ENCODE assay signal across 13 cellular contexts in the genomic region with DNA sequence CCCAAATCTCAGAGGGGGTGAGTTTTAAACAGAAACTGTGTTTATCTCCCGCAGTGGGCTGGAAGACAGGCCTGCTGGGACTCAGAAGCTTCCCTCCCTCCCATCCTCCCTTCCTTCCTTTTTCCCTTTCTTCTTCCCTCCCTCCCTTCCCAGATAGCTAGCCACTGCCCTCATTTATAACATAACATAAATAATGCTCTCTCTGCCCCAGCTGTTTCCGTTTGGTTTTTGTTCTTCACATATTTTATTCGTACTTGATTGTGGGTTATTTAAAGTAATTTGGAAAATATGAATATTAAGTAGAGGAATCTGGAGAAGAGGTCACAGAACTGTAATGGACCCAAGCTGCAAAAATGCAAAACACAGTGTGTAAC.
A peak's percentile ranks its signal among the peaks of the same experiment; 100 is the strongest.
DNase-seq lines count a peak whose midpoint lies in the region; ATAC-seq, FAIRE-seq and TF ChIP-seq lines count a peak whose summit lies in the region.
"Had no signal": no experiment of that assay in that cellular context is flagged by ENCODE, and none has a peak within 500 bp of the region (broad histone marks: within the 10 kb centered on the region; RNA-seq: fewer than 3 reads in every experiment).

No MANE protein-coding gene starts in this region.

- H2AK5ac ChIP-seq in trophoblast cell (ENCODE audit: low read length): no peak overlapping the region

- H4K91ac ChIP-seq in trophoblast cell (ENCODE audit: low read depth, low read length): no peak overlapping the region

- FAIRE-seq in A549 (lab: Jason Lieb, UNC): no peak
- FAIRE-seq: RCC 7860 had no signal

- no peak overlapping the region for H4K12ac ChIP-seq in trophoblast cell (ENCODE audit: low read depth, low read length)

- H3K36me3 ChIP-seq in Peyer's patch (no peaks in the 10 kb centered on the region), esophagus muscularis mucosa (no peaks in the 10 kb centered on the region), trophoblast cell (ENCODE audit: control insufficient read depth in 1 of 2, insufficient read depth in 2 of 2, low read length in 2 of 2) (peaks cover 5% of the 10 kb centered on the region in 2 experiments), OCI-LY7 (ENCODE audit: insufficient read depth, low read length) (no peaks in the 10 kb centered on the region)

- H3K4me1 ChIP-seq in A549: peaks cover 82% of the 10 kb centered on the region
- H3K4me1 ChIP-seq in Peyer's patch: peaks cover 0 to 26% (median 2%) of the 10 kb centered on the region in 4 donors
- peaks cover 39 to 66% (median 52%) of the 10 kb centered on the region in 4 donors for H3K4me1 ChIP-seq in esophagus muscularis mucosa
- peaks cover 34 to 49% of the 10 kb centered on the region in 2 experiments for H3K4me1 ChIP-seq in trophoblast cell (ENCODE audit: control insufficient read depth in 1 of 2, insufficient read depth in 2 of 2, low read length in 2 of 2)
- peaks cover 33% of the 10 kb centered on the region for H3K4me1 ChIP-seq in OCI-LY7 (ENCODE audit: insufficient read depth, low read length, poor library complexity, severe bottlenecking)

- H3K27me3 ChIP-seq in Peyer's patch: no peaks in the 10 kb centered on the region
- no peaks in the 10 kb centered on the region for H3K27me3 ChIP-seq in esophagus muscularis mucosa
- H3K27me3 ChIP-seq in trophoblast cell (ENCODE audit: insufficient read depth, low read length): no peaks in the 10 kb centered on the region

- H3K4me2 ChIP-seq in A549 (0 out of 3 replicates have a peak overlapping the region, but pooled peaks have one; percentile 5), trophoblast cell (ENCODE audit: low read length) (no peak overlapping the region), OCI-LY7 (ENCODE audit: low read length) (no peak overlapping the region)

- TF ChIP-seq POLR2A in A549 (IDR thresholded peaks at IDR 0.05; ENCODE audit: low read length) (no peak), Peyer's patch (IDR thresholded peaks at IDR 0.05) (no peak), esophagus muscularis mucosa (IDR thresholded peaks at IDR 0.05; ENCODE audit: low read depth) (no peak)

- ATAC-seq in A549: no peak
- ATAC-seq in HG03196 (IDR thresholded peaks at IDR 0.05; ENCODE audit: unreplicated experiment): no peak

- CTCF ChIA-PET in A549 (lab: Yijun Ruan, JAX) (interaction anchor here (0.6 to 2.8 kb wide), 11 partner anchors 12 to 526 kb away, joined by 3 to 13 read pairs (median 4); no protein-coding TSS in a partner anchor), OCI-LY7 (lab: Charles Lee; ENCODE audit: unreplicated experiment) (no interaction called here)

- H3K18ac ChIP-seq in trophoblast cell (ENCODE audit: low read length): no peak overlapping the region

- peaks cover 49% of the 10 kb centered on the region for H3K4me1 Mint-ChIP-seq in activated T-helper 2 cell treated with anti-CD3 and anti-CD28 coated beads, Interferon-gamma antibody, Interleukin-2, Interleukin-4, amounts not matched to agents 10 μg/mL and 5 μg/mL and 100 μg/mL, durations not matched to agents 14 hours and 24 hours and 36 hours (ENCODE audit: low read depth)
- H3K4me1 Mint-ChIP-seq: B cell, IgD-negative memory B cell had no signal

- H3K79me1 ChIP-seq in trophoblast cell (ENCODE audit: low read length): peaks cover 27% of the 10 kb centered on the region

- TF ChIP-seq RAD21 in A549 (conservative IDR thresholded peaks at IDR 0.05 in 1 of 2, IDR thresholded peaks at IDR 0.05 in 1 of 2): no peak

- H3K9ac ChIP-seq in trophoblast cell (ENCODE audit: low read length): no peak overlapping the region

- H3K9me2 ChIP-seq in OCI-LY7 (ENCODE audit: insufficient read depth, low read length): no peaks in the 10 kb centered on the region

- BruUV-seq in OCI-LY7 (replicated peaks; lab: Mats Ljungman, UMichigan): no TSS peak

- H3K27ac ChIP-seq in A549 (peak overlapping the region in 1 of 2 experiments; percentile 74; a peak in 4 of 6 replicates), Peyer's patch (peak overlapping the region; percentile 14 to 70 (median 40)), esophagus muscularis mucosa (replicated peaks in 1 of 4) (peak overlapping the region; percentile 59 to 75 (median 72)), trophoblast cell (ENCODE audit: low read depth, low read length) (peak overlapping the region; percentile 91), OCI-LY7 (ENCODE audit: low read depth, low read length, poor library complexity, severe bottlenecking) (no peak overlapping the region)

- no peak overlapping the region for H2AFZ ChIP-seq in trophoblast cell (ENCODE audit: insufficient read depth, low read length, poor library complexity)
- H2AFZ ChIP-seq in OCI-LY7 (ENCODE audit: low read length): no peak overlapping the region

- H3K9me3 Mint-ChIP-seq in activated T-helper 2 cell treated with anti-CD3 and anti-CD28 coated beads, Interferon-gamma antibody, Interleukin-2, Interleukin-4, amounts not matched to agents 10 μg/mL and 5 μg/mL and 100 μg/mL, durations not matched to agents 14 hours and 24 hours and 36 hours: no peaks in the 10 kb centered on the region

- POLR2A ChIA-PET in A549 (lab: Yijun Ruan, JAX) (interaction anchor here (0.6 to 1.2 kb wide), 3 partner anchors 12 to 258 kb away, joined by 3 to 4 read pairs (median 3); no protein-coding TSS in a partner anchor), OCI-LY7 (lab: Charles Lee) (interaction anchor here (0.6 kb wide), 1 partner anchor 318 kb away, joined by 4 read pairs; no protein-coding TSS in a partner anchor)

- H2BK5ac ChIP-seq in trophoblast cell (ENCODE audit: low read depth, low read length, poor library complexity): no peak overlapping the region

- no peaks in the 10 kb centered on the region for H4K20me1 ChIP-seq in OCI-LY7 (ENCODE audit: insufficient read depth, low read length)

- WGBS in A549 (ENCODE audit: missing lambda C conversion rate): 75% methylated on average over 3 of the region's 3 CpGs
- 11% methylated on average over 3 of the region's 3 CpGs for WGBS in esophagus muscularis mucosa
- WGBS in trophoblast cell (ENCODE audit: extremely low coverage, insufficient coverage, insufficient read length): 100% methylated on average over 1 of the region's 3 CpGs

- TF ChIP-seq EP300 in A549 (IDR thresholded peaks at IDR 0.05) (no peak), esophagus muscularis mucosa (IDR thresholded peaks at IDR 0.05) (no peak)

- H3K27me3 Mint-ChIP-seq in activated T-helper 2 cell treated with anti-CD3 and anti-CD28 coated beads, Interferon-gamma antibody, Interleukin-2, Interleukin-4, amounts not matched to agents 10 μg/mL and 5 μg/mL and 100 μg/mL, durations not matched to agents 14 hours and 24 hours and 36 hours (ENCODE audit: low read depth): peaks cover 43% of the 10 kb centered on the region

- no peak overlapping the region for H2BK120ac ChIP-seq in trophoblast cell (ENCODE audit: insufficient read depth, low read length, poor library complexity)

- H2BK12ac ChIP-seq in trophoblast cell (ENCODE audit: low read length): no peak overlapping the region

- no peaks in the 10 kb centered on the region for H3K9me3 ChIP-seq in A549
- H3K9me3 ChIP-seq in Peyer's patch: no peaks in the 10 kb centered on the region
- no peaks in the 10 kb centered on the region for H3K9me3 ChIP-seq in esophagus muscularis mucosa
- H3K9me3 ChIP-seq in trophoblast cell (ENCODE audit: insufficient read depth, low read depth, low read length): no peaks in the 10 kb centered on the region
- no peaks in the 10 kb centered on the region for H3K9me3 ChIP-seq in OCI-LY7 (ENCODE audit: low read length)

- no peak overlapping the region for H3K4ac ChIP-seq in trophoblast cell (ENCODE audit: low read depth, low read length)

- H3K27ac Mint-ChIP-seq in activated T-helper 2 cell treated with anti-CD3 and anti-CD28 coated beads, Interferon-gamma antibody, Interleukin-2, Interleukin-4, amounts not matched to agents 10 μg/mL and 5 μg/mL and 100 μg/mL, durations not matched to agents 14 hours and 24 hours and 36 hours: no peak overlapping the region
- H3K27ac Mint-ChIP-seq: B cell, IgD-negative memory B cell had no signal

- no peaks in the 10 kb centered on the region for H3K36me3 Mint-ChIP-seq in activated T-helper 2 cell treated with anti-CD3 and anti-CD28 coated beads, Interferon-gamma antibody, Interleukin-2, Interleukin-4, amounts not matched to agents 10 μg/mL and 5 μg/mL and 100 μg/mL, durations not matched to agents 14 hours and 24 hours and 36 hours (ENCODE audit: low read depth)
- H3K36me3 Mint-ChIP-seq: IgD-negative memory B cell had no signal

- intact Hi-C loops in esophagus muscularis mucosa (cut with DNase I) (no loop called here), OCI-LY7 (cut with micrococcal nuclease; ENCODE audit: unreplicated experiment) (no loop called here)
- intact Hi-C loops in activated T-helper 2 cell treated with anti-CD3 and anti-CD28 coated beads, Interferon-gamma antibody, Interleukin-2, Interleukin-4, amounts not matched to agents 10 μg/mL and 5 μg/mL and 100 μg/mL, durations not matched to agents 14 hours and 24 hours and 36 hours (cut with micrococcal nuclease): loop anchor here (2.0 to 10.0 kb wide), 4 partner anchors 14 to 220 kb away; partner anchors contain the start of gene TEAD1

- H3K14ac ChIP-seq in trophoblast cell (ENCODE audit: low read length): no peak overlapping the region

- TF ChIP-seq CTCF in A549 (IDR thresholded peaks at IDR 0.05) (no peak), Peyer's patch (IDR thresholded peaks at IDR 0.05) (no peak), esophagus muscularis mucosa (IDR thresholded peaks at IDR 0.05) (no peak), OCI-LY7 (conservative IDR thresholded peaks at IDR 0.05; ENCODE audit: low read length) (no peak)

- DNase-seq in A549 (ENCODE audit: low read depth in 1 of 2, low spot score in 1 of 2): no peak
- no peak for DNase-seq in Peyer's patch
- no peak for DNase-seq in esophagus muscularis mucosa (ENCODE audit: extremely low spot score)
- DNase-seq in trophoblast cell: no peak
- DNase-seq in OCI-LY7 (ENCODE audit: low spot score): no peak
- no peak for DNase-seq in activated T-helper 2 cell treated with anti-CD3 and anti-CD28 coated beads, Interferon-gamma antibody, Interleukin-2, Interleukin-4, amounts not matched to agents 10 μg/mL and 5 μg/mL and 100 μg/mL, durations not matched to agents 14 hours and 24 hours and 36 hours (ENCODE audit: low spot score)
- no peak for DNase-seq in NCI-H2171 treated with DMSO at 0.1 percent for 48 hours (lab: John Stamatoyannopoulos, UW)
- DNase-seq: hippocampal formation, NCI-H2081 treated with DMSO at 0.1 percent for 48 hours had no signal

- H3K4me3 Mint-ChIP-seq in activated T-helper 2 cell treated with anti-CD3 and anti-CD28 coated beads, Interferon-gamma antibody, Interleukin-2, Interleukin-4, amounts not matched to agents 10 μg/mL and 5 μg/mL and 100 μg/mL, durations not matched to agents 14 hours and 24 hours and 36 hours (ENCODE audit: low read depth): no peak overlapping the region
- H3K4me3 Mint-ChIP-seq: B cell, IgD-negative memory B cell had no signal

- H4K8ac ChIP-seq in trophoblast cell (ENCODE audit: low read depth, low read length): no peak overlapping the region

- peaks cover 32% of the 10 kb centered on the region for H3K79me2 ChIP-seq in trophoblast cell (ENCODE audit: control insufficient read depth, insufficient read depth, low read length, poor library complexity)
- H3K79me2 ChIP-seq in OCI-LY7 (ENCODE audit: insufficient read depth, low read depth, low read length): no peaks in the 10 kb centered on the region

- no peak overlapping the region for H3K23ac ChIP-seq in trophoblast cell (ENCODE audit: low read length)

- no peak overlapping the region for H3K4me3 ChIP-seq in A549
- H3K4me3 ChIP-seq in Peyer's patch: no peak overlapping the region
- H3K4me3 ChIP-seq in esophagus muscularis mucosa: peak overlapping the region; percentile 18 to 29 (median 24)
- no peak overlapping the region for H3K4me3 ChIP-seq in trophoblast cell (ENCODE audit: low read depth, low read length)
- no peak overlapping the region for H3K4me3 ChIP-seq in OCI-LY7 (ENCODE audit: low read depth, low read length, poor library complexity, severe bottlenecking)

Comparison
In these comparisons a context has a peak if more than half of its experiments do, and no peak if none do; other contexts are left out.
1. H3K4me3 ChIP-seq: peak in esophagus muscularis mucosa (4 of 4); none in A549 (single experiment), Peyer's patch (0 of 4), trophoblast cell (single experiment) and OCI-LY7 (single experiment).